In genomic region chr2:33712674-33713073, GRCh38 we compare ENCODE assay signal across 31 cellular contexts.
"Had no signal": no experiment of that assay in that cellular context is flagged by ENCODE, and none has a peak within 500 bp of the region (broad histone marks: within the 10 kb centered on the region; RNA-seq: fewer than 3 reads in every experiment).

No MANE protein-coding gene starts in this region.

- DNase-seq: activated CD4-positive, alpha-beta T cell treated with anti-CD3 and anti-CD28 coated beads for 48 hours; activated CD4-positive, alpha-beta T cell treated with anti-CD3 and anti-CD28 coated beads, Interleukin-2, amount 50 U/mL, for 1 hour; activated CD4-positive, alpha-beta T cell treated with anti-CD3 and anti-CD28 coated beads, Interleukin-2, amount 50 U/mL, for 48 hours; activated CD8-positive, alpha-beta memory T cell treated with anti-CD3 and anti-CD28 coated beads for 24 hours; activated CD8-positive, alpha-beta T cell treated with anti-CD3 and anti-CD28 coated beads for 36 hours; activated effector memory CD4-positive, alpha-beta T cell treated with Interleukin-2 at 50 U/mL for 16 hours; activated gamma-delta T cell treated with Interleukin-2 at 50 U/mL for 16 hours; activated naive CD4-positive, alpha-beta T cell treated with anti-CD3 and anti-CD28 coated beads, Interleukin-2, amount 50 U/mL, for 16 hours; activated naive CD4-positive, alpha-beta T cell treated with Interleukin-2 at 50 U/mL for 16 hours; activated T-cell treated with anti-CD3 and anti-CD28 coated beads, Interleukin-2, amount 50 U/mL, for 4 hours; adrenal gland; amygdala; aorta; body of pancreas; caudate nucleus; cortex of kidney; dermis blood vessel endothelial cell; effector CD4-positive, alpha-beta T cell; effector memory CD8-positive, alpha-beta T cell; erythroblast; foreskin keratinocyte; gastrocnemius medialis; glutamatergic neuron; heart left ventricle; T-helper 1 cell; T-helper 17 cell; T1000 had no signal

- H3K9me3 ChIP-seq: adrenal gland, body of pancreas, esophagus muscularis mucosa, gastrocnemius medialis had no signal

- H3K27ac ChIP-seq: adrenal gland, body of pancreas, esophagus muscularis mucosa, foreskin keratinocyte, gastrocnemius medialis, heart left ventricle had no signal

- H3K9me3 Mint-ChIP-seq: activated CD8-positive, alpha-beta T cell treated with anti-CD3 and anti-CD28 coated beads for 36 hours; activated T-cell treated with anti-CD3 and anti-CD28 coated beads, Interleukin-2, amount 50 U/mL, for 4 hours; activated T-helper 17 cell treated with anti-CD3 and anti-CD28 coated beads, Interleukin-2, amount 50 U/mL, for 72 hours; effector memory CD8-positive, alpha-beta T cell; T-helper 2 cell treated with Interferon-gamma antibody and Interleukin-4, amounts not matched to agents 5 μg/mL and 100 μg/mL, for 36 hours had no signal

- H3K36me3 ChIP-seq: adrenal gland, esophagus muscularis mucosa, gastrocnemius medialis, heart left ventricle had no signal

- H3K27ac Mint-ChIP-seq: activated CD8-positive, alpha-beta T cell treated with anti-CD3 and anti-CD28 coated beads for 36 hours; activated naive CD8-positive, alpha-beta T cell; activated T-helper 17 cell treated with anti-CD3 and anti-CD28 coated beads, Interleukin-2, amount 50 U/mL, for 72 hours; effector memory CD8-positive, alpha-beta T cell; T-helper 17 cell; T-helper 2 cell treated with Interferon-gamma antibody and Interleukin-4, amounts not matched to agents 5 μg/mL and 100 μg/mL, for 36 hours had no signal

- H3K27me3 ChIP-seq: adrenal gland, body of pancreas, esophagus muscularis mucosa, foreskin keratinocyte, gastrocnemius medialis, heart left ventricle had no signal

- ATAC-seq: activated CD8-positive, alpha-beta T cell treated with anti-CD3 and anti-CD28 coated beads for 36 hours; activated T-cell treated with anti-CD3 and anti-CD28 coated beads, Interleukin-2, amount 50 U/mL, for 4 hours; activated T-helper 17 cell treated with anti-CD3 and anti-CD28 coated beads, Interleukin-2, amount 50 U/mL, for 72 hours; body of pancreas; effector memory CD8-positive, alpha-beta T cell; foreskin keratinocyte; gastrocnemius medialis; heart left ventricle; T-helper 17 cell had no signal

- H3K4me1 ChIP-seq: adrenal gland, body of pancreas, foreskin keratinocyte, gastrocnemius medialis, heart left ventricle had no signal

- H3K4me3 ChIP-seq: adrenal gland, body of pancreas, esophagus muscularis mucosa, gastrocnemius medialis, heart left ventricle had no signal

- H3K36me3 Mint-ChIP-seq: activated naive CD8-positive, alpha-beta T cell had no signal

- H3K27me3 Mint-ChIP-seq: T-helper 17 cell had no signal

- H3K4me1 Mint-ChIP-seq: activated T-helper 17 cell treated with anti-CD3 and anti-CD28 coated beads, Interleukin-2, amount 50 U/mL, for 72 hours; T-helper 17 cell had no signal

- H3K4me3 Mint-ChIP-seq: activated CD8-positive, alpha-beta T cell treated with anti-CD3 and anti-CD28 coated beads for 36 hours; activated naive CD8-positive, alpha-beta T cell; activated T-cell treated with anti-CD3 and anti-CD28 coated beads, Interleukin-2, amount 50 U/mL, for 4 hours; activated T-helper 17 cell treated with anti-CD3 and anti-CD28 coated beads, Interleukin-2, amount 50 U/mL, for 72 hours; effector memory CD8-positive, alpha-beta T cell; T-helper 17 cell; T-helper 2 cell treated with Interferon-gamma antibody and Interleukin-4, amounts not matched to agents 5 μg/mL and 100 μg/mL, for 36 hours had no signal
